9 cellular contexts compared by ENCODE assay signal in genomic region chr4:143911528-143912407, GRCh38. TPM values are rescaled to one million over a fixed set of nuclear protein-coding genes. Genes with fewer than 3 reads are reported as not detected.
A peak's percentile ranks its signal among the peaks of the same experiment; 100 is the strongest.
DNase-seq lines count a peak whose midpoint lies in the region; ATAC-seq and TF ChIP-seq lines count a peak whose summit lies in the region.
"Not testable (repeated sequence)": the region's sequence is repeated elsewhere in the genome, so short reads cannot be mapped to it uniquely, and the experiment has no call there.
"Had no signal": no experiment of that assay in that cellular context is flagged by ENCODE, and none has a peak within 500 bp of the region (broad histone marks: within the 10 kb centered on the region; RNA-seq: fewer than 3 reads in every experiment).

No MANE protein-coding gene starts in this region.

- in situ Hi-C loops in brain microvascular endothelial cell (cut with HindIII; ENCODE audit: low pct_ligation_motif_present, low sequenced_read_pairs), result not testable (repeated sequence)

- TF ChIP-seq CTCF in GM12875 (IDR thresholded peaks at IDR 0.05; ENCODE audit: borderline replicate concordance, insufficient read depth, low read depth, low read length); brain microvascular endothelial cell (IDR thresholded peaks at IDR 0.05; ENCODE audit: low read depth, low read length, missing control alignments); right atrium auricular region (IDR thresholded peaks at IDR 0.05); sigmoid colon (IDR thresholded peaks at IDR 0.05); tibial nerve (IDR thresholded peaks at IDR 0.05): not testable (repeated sequence)

- peaks cover 12% of the 10 kb centered on the region for H3K27me3 Mint-ChIP-seq in activated CD4-positive, alpha-beta T cell treated with anti-CD3 and anti-CD28 coated beads, Interleukin-2, amount 10 ng/mL, durations not matched to agents 24 days and 14 days

- ATAC-seq in GM21576 (IDR thresholded peaks at IDR 0.05; ENCODE audit: unreplicated experiment) (peak; percentile 47), HG03432 (IDR thresholded peaks at IDR 0.05; ENCODE audit: unreplicated experiment) (peak; percentile 81)

- H3K4me1 Mint-ChIP-seq in activated CD4-positive, alpha-beta T cell treated with anti-CD3 and anti-CD28 coated beads, Interleukin-2, amount 10 ng/mL, durations not matched to agents 24 days and 14 days, result not testable (repeated sequence)

- H3K9me3 Mint-ChIP-seq in activated CD4-positive, alpha-beta T cell treated with anti-CD3 and anti-CD28 coated beads, Interleukin-2, amount 10 ng/mL, durations not matched to agents 24 days and 14 days, result not testable (repeated sequence)

- not testable (repeated sequence) for H3K4me1 ChIP-seq in right atrium auricular region, sigmoid colon, tibial nerve

- not testable (repeated sequence) for H3K27me3 ChIP-seq in brain microvascular endothelial cell (replicated peaks); right atrium auricular region; sigmoid colon; tibial nerve

- H3K36me3 Mint-ChIP-seq in activated CD4-positive, alpha-beta T cell treated with anti-CD3 and anti-CD28 coated beads, Interleukin-2, amount 10 ng/mL, durations not matched to agents 24 days and 14 days (ENCODE audit: low read depth), result not testable (repeated sequence)

- peak; percentile 67 for DNase-seq in activated CD4-positive, alpha-beta T cell treated with anti-CD3 and anti-CD28 coated beads, Interleukin-2, amount 10 ng/mL, durations not matched to agents 24 days and 14 days
- DNase-seq in brain microvascular endothelial cell (peak; percentile 1), sigmoid colon (peak; percentile 63), tibial nerve (ENCODE audit: low spot score in 2 of 2) (peak in 1 of 2 donors; percentile 12)
- not testable (repeated sequence) for DNase-seq in right atrium auricular region (ENCODE audit: low spot score)

- intact Hi-C loops in activated CD4-positive, alpha-beta T cell treated with anti-CD3 and anti-CD28 coated beads, Interleukin-2, amount 10 ng/mL, durations not matched to agents 24 days and 14 days (cut with micrococcal nuclease); sigmoid colon (cut with DNase I): not testable (repeated sequence)

- TF ChIP-seq POLR2A in sigmoid colon (IDR thresholded peaks at IDR 0.05); tibial nerve (IDR thresholded peaks at IDR 0.05): not testable (repeated sequence)

- H3K27ac Mint-ChIP-seq in activated CD4-positive, alpha-beta T cell treated with anti-CD3 and anti-CD28 coated beads, Interleukin-2, amount 10 ng/mL, durations not matched to agents 24 days and 14 days, result not testable (repeated sequence)

- H3K4me3 Mint-ChIP-seq in activated CD4-positive, alpha-beta T cell treated with anti-CD3 and anti-CD28 coated beads, Interleukin-2, amount 10 ng/mL, durations not matched to agents 24 days and 14 days, result peak overlapping the region; percentile 76

- not testable (repeated sequence) for H3K36me3 ChIP-seq in brain microvascular endothelial cell (replicated peaks); right atrium auricular region; sigmoid colon; tibial nerve

- H3K4me3 ChIP-seq in GM12875 (ENCODE audit: low read depth, low read length), result peak overlapping the region; percentile 68
- H3K4me3 ChIP-seq in brain microvascular endothelial cell (ENCODE audit: low read depth, low read length), result peak overlapping the region; percentile 50
- H3K4me3 ChIP-seq in right atrium auricular region, result peak overlapping the region; percentile 40 to 53
- peak overlapping the region in 3 of 4 donors; percentile 40 to 47 (median 44) for H3K4me3 ChIP-seq in sigmoid colon
- peak overlapping the region; percentile 25 to 55 (median 30) for H3K4me3 ChIP-seq in tibial nerve

- not testable (repeated sequence) for TF ChIP-seq EP300 in sigmoid colon (IDR thresholded peaks at IDR 0.05); tibial nerve (IDR thresholded peaks at IDR 0.05)

- not testable (repeated sequence) for H3K27ac ChIP-seq in brain microvascular endothelial cell, sigmoid colon
- H3K27ac ChIP-seq in right atrium auricular region (peak overlapping the region; percentile 37 to 43), tibial nerve (peak overlapping the region in 2 of 4 donors; percentile 56 to 60)

- 30 to 37% methylated on average over 59 of the region's 59 CpGs for WGBS in sigmoid colon, 2 donors
- 29 to 41% methylated on average over 59 of the region's 59 CpGs for WGBS in tibial nerve, 2 donors

- not testable (repeated sequence) for H3K9me3 ChIP-seq in right atrium auricular region, sigmoid colon, tibial nerve

RNA-seq across cellular contexts. Expression of gene GYPE, which starts 6.4 kb away (rescaled TPM):
- not detected in 2 replicates for total RNA-seq in activated CD4-positive, alpha-beta T cell treated with anti-CD3 and anti-CD28 coated beads, Interleukin-2, amount 10 ng/mL, durations not matched to agents 24 days and 14 days
- total RNA-seq in right atrium auricular region, result 1 to 10 TPM in 1 of 2 donors, under 1 TPM in 1; 0.44 to 1.5 TPM
- total RNA-seq in sigmoid colon, result under 1 TPM in 3 of 4 donors, not detected in 1; 0.33 to 0.71 (median 0.54) TPM
- 1 to 10 TPM in 1 of 3 donors, under 1 TPM in 1, not detected in 1; 0.92 to 1.0 TPM for polyA plus RNA-seq in sigmoid colon
- total RNA-seq in tibial nerve, result under 1 TPM in 3 of 4 donors, not detected in 1; 0.21 to 0.78 (median 0.44) TPM
- total RNA-seq: myocyte had no signal
